In genomic region chrX:14676431-14676830, GRCh38 we compare ENCODE assay signal across 11 cellular contexts.
"Had no signal": no experiment of that assay in that cellular context is flagged by ENCODE, and none has a peak within 500 bp of the region (broad histone marks: within the 10 kb centered on the region; RNA-seq: fewer than 3 reads in every experiment).

No MANE protein-coding gene starts in this region.

- H3K36me3 ChIP-seq: ascending aorta, right atrium auricular region had no signal

- H3K27ac ChIP-seq: ascending aorta, right atrium auricular region had no signal

- ATAC-seq: activated CD8-positive, alpha-beta T cell treated with anti-CD3 and anti-CD28 coated beads for 36 hours; naive thymus-derived CD4-positive, alpha-beta T cell; stimulated activated naive B cell treated with anti-CD40 and anti-IgM and Interleukin-4, amounts not matched to agents 10 μg/mL and 1 μg/mL and 100 μg/mL, for 72 hours had no signal

- H3K27me3 ChIP-seq: ascending aorta, right atrium auricular region had no signal

- H3K9me3 ChIP-seq: ascending aorta, right atrium auricular region had no signal

- H3K4me3 ChIP-seq: ascending aorta, lung, right atrium auricular region had no signal

- H3K4me1 ChIP-seq: ascending aorta, right atrium auricular region had no signal

- DNase-seq: activated CD4-positive, alpha-beta T cell treated with anti-CD3 and anti-CD28 coated beads for 4 hours; activated CD8-positive, alpha-beta memory T cell treated with anti-CD3 and anti-CD28 coated beads, Interleukin-2, amount 50 U/mL, for 4 hours; activated CD8-positive, alpha-beta T cell treated with anti-CD3 and anti-CD28 coated beads for 36 hours; activated naive CD8-positive, alpha-beta T cell treated with anti-CD3 and anti-CD28 coated beads, Interleukin-2, amount 10 ng/mL, durations not matched to agents 7 days and 5 days; hippocampal formation; naive thymus-derived CD4-positive, alpha-beta T cell; stimulated activated naive B cell treated with anti-CD40 and anti-IgM and Interleukin-4, amounts not matched to agents 10 μg/mL and 1 μg/mL and 100 μg/mL, for 72 hours; trophoblast cell had no signal
